ENCODE assay signal across 13 cellular contexts in genomic region chr11:10908215-10908990, GRCh38. TPM values are rescaled to one million over a fixed set of nuclear protein-coding genes. Genes with fewer than 3 reads are reported as not detected.
DNase-seq lines count a peak whose midpoint lies in the region; ATAC-seq, FAIRE-seq and TF ChIP-seq lines count a peak whose summit lies in the region.
"Had no signal": no experiment of that assay in that cellular context is flagged by ENCODE, and none has a peak within 500 bp of the region (broad histone marks: within the 10 kb centered on the region; RNA-seq: fewer than 3 reads in every experiment).

No MANE protein-coding gene starts in this region.

- H3K4me2 ChIP-seq in GM23248 (ENCODE audit: unreplicated experiment), result peak overlapping the region; percentile 55

- H2AFZ ChIP-seq in GM23248, result no peak overlapping the region

- H3K9me3 ChIP-seq in GM23248 (ENCODE audit: low read depth), result no peaks in the 10 kb centered on the region

- peak overlapping the region; percentile 18; the same call in 1 of the 2 replicates for H3K9ac ChIP-seq in GM23248

- TF ChIP-seq CTCF in fibroblast of mammary gland (conservative IDR thresholded peaks at IDR 0.05; ENCODE audit: control insufficient read depth, insufficient read depth, low read depth, low read length) (no peak), retinal pigment epithelial cell (conservative IDR thresholded peaks at IDR 0.05; ENCODE audit: low read depth, low read length) (no peak)

- no peaks in the 10 kb centered on the region for H4K20me1 ChIP-seq in GM23248 (ENCODE audit: insufficient read depth)

- H3K27me3 ChIP-seq in GM23248 (replicated peaks; ENCODE audit: insufficient read depth), result no peaks in the 10 kb centered on the region

- H3K27ac ChIP-seq in GM23248, result peak overlapping the region; percentile 65

- peak; percentile 97 for DNase-seq in GM23248
- DNase-seq in RCC 7860 (ENCODE audit: low spot score), result peak; percentile 79
- DNase-seq in fibroblast of mammary gland (ENCODE audit: low read depth), result peak; percentile 91
- peak; percentile 97 for DNase-seq in retinal pigment epithelial cell (ENCODE audit: low read depth)
- DNase-seq in NCI-H2171 treated with DMSO at 0.1 percent for 48 hours (lab: John Stamatoyannopoulos, UW), result no peak
- DNase-seq: anterior cingulate cortex; GDM1; stimulated activated naive CD4-positive, alpha-beta T cell treated with Interleukin-2 at 50 U/mL for 16 hours had no signal

- H3K4me3 ChIP-seq in GM23248 (no peak overlapping the region), fibroblast of mammary gland (ENCODE audit: control insufficient read depth, low read depth, low read length) (no peak overlapping the region), retinal pigment epithelial cell (ENCODE audit: low read length) (no peak overlapping the region)

- no peaks in the 10 kb centered on the region for H3K9me2 ChIP-seq in GM23248 (ENCODE audit: insufficient read depth)

- peaks cover 43% of the 10 kb centered on the region for H3K4me1 ChIP-seq in GM23248 (ENCODE audit: insufficient read depth)

- 90 to 91% methylated on average over 8 of the region's 8 CpGs for WGBS in GM23248 (ENCODE audit: low coverage in 1 of 2, low lambda C conversion rate in 2 of 2, missing lambda C conversion rate in 2 of 2), 2 experiments

- in situ Hi-C loops in GM23248 (cut with MboI), result no loop called here

- ATAC-seq in activated CD4-positive, CD25-positive, alpha-beta regulatory T cell treated with anti-CD3 and anti-CD28 coated beads, Interleukin-2, amount 50 U/mL, for 24 hours, result no peak
- no peak for ATAC-seq in HG02763 (IDR thresholded peaks at IDR 0.05; ENCODE audit: unreplicated experiment)
- ATAC-seq in GM18861 (IDR thresholded peaks at IDR 0.05; ENCODE audit: unreplicated experiment), result no peak
- ATAC-seq: HepG2 had no signal

- H3F3A ChIP-seq in GM23248 (ENCODE audit: insufficient read depth), result peaks cover 34% of the 10 kb centered on the region

- no peaks in the 10 kb centered on the region for H3K79me2 ChIP-seq in GM23248 (ENCODE audit: insufficient read depth)

- H3K36me3 ChIP-seq in GM23248 (ENCODE audit: low read depth), result no peaks in the 10 kb centered on the region

- FAIRE-seq in RCC 7860 (lab: Jason Lieb, UNC), result peak; percentile 42
- FAIRE-seq: frontal cortex, HepG2 had no signal

RNA-seq across cellular contexts. Expression of gene ZBED5, which starts 50.5 kb away (rescaled TPM):
- total RNA-seq in GM23248 (2014; rRNA removed; shearing (Covaris generic)), result 25.6 and 32.4 TPM in 2 replicates
- 27.7 and 27.8 TPM in 2 replicates for polyA plus RNA-seq in GM23248 (2016; fragmentation: Nextera tagmentation; extraction: Ambion mirVana)
